ENCODE assay signal across 12 cellular contexts in genomic region chr16:54446639-54447038, GRCh38.
A peak's percentile ranks its signal among the peaks of the same experiment; 100 is the strongest.
DNase-seq lines count a peak whose midpoint lies in the region; TF ChIP-seq lines count a peak whose summit lies in the region.
"Had no signal": no experiment of that assay in that cellular context is flagged by ENCODE, and none has a peak within 500 bp of the region (broad histone marks: within the 10 kb centered on the region; RNA-seq: fewer than 3 reads in every experiment).

No MANE protein-coding gene starts in this region.

- no peaks in the 10 kb centered on the region for H3K27me3 ChIP-seq in tibial nerve

- POLR2A ChIA-PET in MCF 10A (lab: Yijun Ruan, JAX), result interaction anchor here (0.5 to 5.1 kb wide), 26 partner anchors 16 to 678 kb away, joined by 3 to 73 read pairs (median 4); partner anchors contain the start of genes IRX3 and IRX5

- DNase-seq in NCI-H1417 (lab: John Stamatoyannopoulos, UW) (peak in 2 of 3 experiments; percentile 40 to 65), NCI-H1417 treated with DMSO at 0.1 percent for 48 hours (lab: John Stamatoyannopoulos, UW) (no peak), MCF 10A (ENCODE audit: unreplicated experiment) (peak; percentile 94), kidney glomerular epithelial cell (lab: John Stamatoyannopoulos, UW) (peak; percentile 95), tibial nerve (ENCODE audit: low spot score in 2 of 2) (peak; percentile 33 to 59), DMS53 (lab: John Stamatoyannopoulos, UW) (no peak), middle frontal gyrus (ENCODE audit: extremely low spot score, low spot score) (no peak), COLO668 (lab: John Stamatoyannopoulos, UW; ENCODE audit: unreplicated experiment) (no peak)
- DNase-seq: 8988T; activated naive CD4-positive, alpha-beta T cell; NCI-H1048; uterus had no signal

- TF ChIP-seq EP300 in tibial nerve (IDR thresholded peaks at IDR 0.05), result peak in 1 of 2 donors; percentile 74

- 48 to 50% methylated on average over 10 of the region's 10 CpGs for whole genome bisulfite sequencing in tibial nerve, 2 donors

- peaks cover 32% of the 10 kb centered on the region for H3K4me1 Mint-ChIP-seq in MCF 10A (ENCODE audit: insufficient read depth, unreplicated experiment)

- H3K4me1 ChIP-seq in tibial nerve, result peaks cover 0 to 19% (median 0%) of the 10 kb centered on the region in 4 donors
- H3K4me1 ChIP-seq: uterus had no signal

- H3K27me3 Mint-ChIP-seq in MCF 10A (ENCODE audit: insufficient read depth, unreplicated experiment), result no peaks in the 10 kb centered on the region

- H3K4me3 ChIP-seq in tibial nerve, result no peak overlapping the region
- H3K4me3 ChIP-seq: uterus had no signal

- no TSS peak for BruUV-seq in MCF 10A (replicated peaks; lab: Mats Ljungman, UMichigan)

- no peak for TF ChIP-seq CTCF in MCF 10A (IDR thresholded peaks at IDR 0.05; ENCODE audit: unreplicated experiment)
- no peak for TF ChIP-seq CTCF in tibial nerve (IDR thresholded peaks at IDR 0.05)

- H3K27ac ChIP-seq in tibial nerve, result no peak overlapping the region
- H3K27ac ChIP-seq: uterus had no signal

- CTCF ChIA-PET in MCF 10A (lab: Yijun Ruan, JAX), result interaction anchor here (0.7 to 1.4 kb wide), 12 partner anchors 17 to 371 kb away, joined by 3 to 7 read pairs (median 4); no protein-coding TSS in a partner anchor

- H3K27ac Mint-ChIP-seq in MCF 10A (ENCODE audit: low read depth, unreplicated experiment), result peak overlapping the region; percentile 94

- no peaks in the 10 kb centered on the region for H3K36me3 Mint-ChIP-seq in MCF 10A (ENCODE audit: insufficient read depth, unreplicated experiment)

- H3K4me3 Mint-ChIP-seq in MCF 10A (ENCODE audit: unreplicated experiment), result peak overlapping the region; percentile 56

- no peaks in the 10 kb centered on the region for H3K9me3 Mint-ChIP-seq in MCF 10A (ENCODE audit: unreplicated experiment)

- no peak for TF ChIP-seq POLR2A in tibial nerve (IDR thresholded peaks at IDR 0.05)

- H3K36me3 ChIP-seq in tibial nerve, result no peaks in the 10 kb centered on the region
- H3K36me3 ChIP-seq: uterus had no signal

- intact Hi-C loops in MCF 10A (cut with micrococcal nuclease), result loop anchor here (1.0 to 10.0 kb wide), 5 partner anchors 160 to 672 kb away; partner anchors contain the start of gene IRX3

- H3K9me3 ChIP-seq in tibial nerve, result peaks cover 0 to 24% (median 0%) of the 10 kb centered on the region in 4 donors
- H3K9me3 ChIP-seq: uterus had no signal

Comparison
In these comparisons a context has a peak if more than half of its experiments do, and no peak if none do; other contexts are left out.
1. DNase-seq: peak in NCI-H1417 (2 of 3), MCF 10A (single experiment), kidney glomerular epithelial cell (single experiment) and tibial nerve (2 of 2); none in NCI-H1417 treated with DMSO at 0.1 percent for 48 hours (single experiment), DMS53 (single experiment), middle frontal gyrus (single experiment) and COLO668 (single experiment).